21 cellular contexts compared by ENCODE assay signal in genomic region chr7:36262286-36262685, GRCh38.
DNase-seq lines count a peak whose midpoint lies in the region; ATAC-seq and TF ChIP-seq lines count a peak whose summit lies in the region.
"Had no signal": no experiment of that assay in that cellular context is flagged by ENCODE, and none has a peak within 500 bp of the region (broad histone marks: within the 10 kb centered on the region; RNA-seq: fewer than 3 reads in every experiment).

No MANE protein-coding gene starts in this region.

- peak; percentile 39 for DNase-seq in LoVo (ENCODE audit: low spot score)
- DNase-seq in neural progenitor cell (ENCODE audit: low spot score), result no peak
- DNase-seq in nucleus accumbens (lab: John Stamatoyannopoulos, UW), result no peak
- DNase-seq in NCI-H146 (lab: John Stamatoyannopoulos, UW), result no peak
- DNase-seq: activated CD4-positive, alpha-beta T cell treated with anti-CD3 and anti-CD28 coated beads for 4 hours; activated effector memory CD4-positive, alpha-beta T cell treated with Interleukin-2 at 50 U/mL for 16 hours; adrenal gland; effector CD8-positive, alpha-beta T cell; EL; GM23248; mammary epithelial cell; NCI-H2081; SK-N-SH; stimulated activated naive CD8-positive, alpha-beta T cell treated with anti-CD3 and anti-CD28 coated beads, Interleukin-15, Interleukin-2, amounts not matched to agents 100 U/mL and 50 U/mL, for 24 hours had no signal

- H3K36me3 ChIP-seq in BLaER1 (no peaks in the 10 kb centered on the region), neural progenitor cell (no peaks in the 10 kb centered on the region)
- H3K36me3 ChIP-seq: adrenal gland, cardiac muscle cell had no signal

- no peaks in the 10 kb centered on the region for H3K27me3 Mint-ChIP-seq in dendritic cell treated with granulocyte-macrophage colony-stimulating factor and Interleukin-4, amounts not matched to agents 40 ng/mL and 50 ng/mL, for 4 days
- H3K27me3 Mint-ChIP-seq in neural progenitor cell (ENCODE audit: insufficient read depth, low read depth), result peaks cover 2% of the 10 kb centered on the region
- H3K27me3 Mint-ChIP-seq: type B pancreatic cell had no signal

- H3K4me3 ChIP-seq in BLaER1 (no peak overlapping the region), neural progenitor cell (no peak overlapping the region)
- H3K4me3 ChIP-seq: adrenal gland, cardiac muscle cell, GM23248 had no signal

- ATAC-seq in GM21786 (IDR thresholded peaks at IDR 0.05; ENCODE audit: unreplicated experiment), result no peak
- ATAC-seq in HG02763 (IDR thresholded peaks at IDR 0.05; ENCODE audit: unreplicated experiment), result no peak
- ATAC-seq: stimulated activated naive CD8-positive, alpha-beta T cell treated with anti-CD3 and anti-CD28 coated beads, Interleukin-15, Interleukin-2, amounts not matched to agents 100 U/mL and 50 U/mL, for 24 hours had no signal

- no peak overlapping the region for H2AFZ ChIP-seq in neural progenitor cell (replicated peaks)
- H2AFZ ChIP-seq: GM23248 had no signal

- H3F3A ChIP-seq in neural progenitor cell (ENCODE audit: low read depth), result peaks cover 5% of the 10 kb centered on the region

- H3K79me2 ChIP-seq in neural progenitor cell (ENCODE audit: low read depth), result no peaks in the 10 kb centered on the region

- TF ChIP-seq CTCF in neural progenitor cell (IDR thresholded peaks at IDR 0.05), result no peak

- H3K36me3 Mint-ChIP-seq in dendritic cell treated with granulocyte-macrophage colony-stimulating factor and Interleukin-4, amounts not matched to agents 40 ng/mL and 50 ng/mL, for 4 days (ENCODE audit: low read depth), result peaks cover 9% of the 10 kb centered on the region
- no peaks in the 10 kb centered on the region for H3K36me3 Mint-ChIP-seq in neural progenitor cell

- H3K4me2 ChIP-seq in BLaER1, result peak overlapping the region; percentile 60; the same call in 1 of the 2 replicates
- no peak overlapping the region for H3K4me2 ChIP-seq in neural progenitor cell
- H3K4me2 ChIP-seq: SK-N-SH had no signal

- peak overlapping the region; percentile 33 for H3K4me3 Mint-ChIP-seq in dendritic cell treated with granulocyte-macrophage colony-stimulating factor and Interleukin-4, amounts not matched to agents 40 ng/mL and 50 ng/mL, for 4 days
- H3K4me3 Mint-ChIP-seq in neural progenitor cell, result no peak overlapping the region
- H3K4me3 Mint-ChIP-seq: neural crest cell, type B pancreatic cell had no signal

- H3K4me1 Mint-ChIP-seq in dendritic cell treated with granulocyte-macrophage colony-stimulating factor and Interleukin-4, amounts not matched to agents 40 ng/mL and 50 ng/mL, for 4 days (ENCODE audit: low read depth), result peaks cover 84% of the 10 kb centered on the region
- peaks cover 34% of the 10 kb centered on the region for H3K4me1 Mint-ChIP-seq in neural progenitor cell

- H3K9me3 Mint-ChIP-seq in dendritic cell treated with granulocyte-macrophage colony-stimulating factor and Interleukin-4, amounts not matched to agents 40 ng/mL and 50 ng/mL, for 4 days, result no peaks in the 10 kb centered on the region
- peaks cover 2% of the 10 kb centered on the region for H3K9me3 Mint-ChIP-seq in neural progenitor cell
- H3K9me3 Mint-ChIP-seq: neural crest cell, type B pancreatic cell had no signal

- intact Hi-C loops in dendritic cell treated with granulocyte-macrophage colony-stimulating factor and Interleukin-4, amounts not matched to agents 40 ng/mL and 50 ng/mL, for 4 days (cut with micrococcal nuclease), result no loop called here

- H4K20me1 ChIP-seq in BLaER1 (no peaks in the 10 kb centered on the region), neural progenitor cell (ENCODE audit: low read depth) (no peaks in the 10 kb centered on the region)

- H3K27ac ChIP-seq in BLaER1, result no peak overlapping the region
- H3K27ac ChIP-seq in neural progenitor cell, result no peak overlapping the region
- H3K27ac ChIP-seq: cardiac muscle cell, GM23248 had no signal

- H3K9ac ChIP-seq in BLaER1 (no peak overlapping the region), neural progenitor cell (no peak overlapping the region)
- H3K9ac ChIP-seq: GM23248, SK-N-SH had no signal

- H3K4me1 ChIP-seq in BLaER1, result peaks cover 49% of the 10 kb centered on the region
- peaks cover 25% of the 10 kb centered on the region for H3K4me1 ChIP-seq in neural progenitor cell

- H3K9me3 ChIP-seq in BLaER1 (no peaks in the 10 kb centered on the region), neural progenitor cell (ENCODE audit: low read depth) (no peaks in the 10 kb centered on the region)
- H3K9me3 ChIP-seq: adrenal gland, SK-N-SH had no signal

- H3K27me3 ChIP-seq in BLaER1 (no peaks in the 10 kb centered on the region), neural progenitor cell (no peaks in the 10 kb centered on the region)
- H3K27me3 ChIP-seq: adrenal gland, cardiac muscle cell had no signal

- H3K27ac Mint-ChIP-seq in dendritic cell treated with granulocyte-macrophage colony-stimulating factor and Interleukin-4, amounts not matched to agents 40 ng/mL and 50 ng/mL, for 4 days, result peak overlapping the region; percentile 85
- peak overlapping the region; percentile 64 for H3K27ac Mint-ChIP-seq in neural progenitor cell
- H3K27ac Mint-ChIP-seq: type B pancreatic cell had no signal
